ENCODE assay signal across 16 cellular contexts in genomic region chr2:240456607-240457222, GRCh38. TPM values are rescaled to one million over a fixed set of nuclear protein-coding genes. Genes with fewer than 3 reads are reported as not detected.
DNase-seq lines count a peak whose midpoint lies in the region; TF ChIP-seq lines count a peak whose summit lies in the region.
"Had no signal": no experiment of that assay in that cellular context is flagged by ENCODE, and none has a peak within 500 bp of the region (broad histone marks: within the 10 kb centered on the region; RNA-seq: fewer than 3 reads in every experiment).

No MANE protein-coding gene starts in this region.

- H2BK5ac ChIP-seq in H9 (ENCODE audit: insufficient read length, low read length) = no peak overlapping the region

- H3K56ac ChIP-seq in H9 (ENCODE audit: insufficient read length, low read depth, low read length) = no peak overlapping the region

- POLR2A ChIA-PET in PC-9 (lab: Charles Lee; ENCODE audit: unreplicated experiment) = interaction anchor here (0.5 to 1.3 kb wide), 4 partner anchors 69 to 129 kb away, joined by 5 to 7 read pairs (median 6); partner anchors contain the start of gene CAPN10
- POLR2A ChIA-PET in HEK293T (lab: Yijun Ruan, JAX) = no interaction called here

- H3K9me3 Mint-ChIP-seq in H9 (no peaks in the 10 kb centered on the region), progenitor cell of endocrine pancreas (ENCODE audit: low read depth) (no peaks in the 10 kb centered on the region)
- H3K9me3 Mint-ChIP-seq: activated T-helper 2 cell treated with anti-CD3 and anti-CD28 coated beads, Interferon-gamma antibody, Interleukin-2, Interleukin-4, amounts not matched to agents 10 μg/mL and 5 μg/mL and 100 μg/mL, durations not matched to agents 14 hours and 24 hours and 36 hours; endodermal cell had no signal

- H3K79me2 ChIP-seq in H9 (ENCODE audit: insufficient read depth, low read length) (no peaks in the 10 kb centered on the region), PC-9 (ENCODE audit: low read depth) (peaks cover 17% of the 10 kb centered on the region), hepatocyte (peaks cover 5% of the 10 kb centered on the region)
- H3K79me2 ChIP-seq: parathyroid adenoma had no signal

- H3K27ac Mint-ChIP-seq in H9 (no peak overlapping the region), progenitor cell of endocrine pancreas (peak overlapping the region; percentile 37)
- H3K27ac Mint-ChIP-seq: activated T-helper 2 cell treated with anti-CD3 and anti-CD28 coated beads, Interferon-gamma antibody, Interleukin-2, Interleukin-4, amounts not matched to agents 10 μg/mL and 5 μg/mL and 100 μg/mL, durations not matched to agents 14 hours and 24 hours and 36 hours; endodermal cell; T-helper 17 cell had no signal

- H3K18ac ChIP-seq in H9 (ENCODE audit: insufficient read length, low read depth, low read length) = no peak overlapping the region

- H2AK5ac ChIP-seq in H9 (ENCODE audit: insufficient read length, low read length) = no peak overlapping the region

- CTCF ChIA-PET in PC-9 (lab: Charles Lee) = interaction anchor here (0.7 to 1.4 kb wide), 2 partner anchors 12 to 123 kb away, joined by 3 read pairs; no protein-coding TSS in a partner anchor
- CTCF ChIA-PET in HEK293T (lab: Yijun Ruan, JAX) = no interaction called here

- H3K4me1 ChIP-seq in H9 (ENCODE audit: insufficient read depth, low read length) (peaks cover 3% of the 10 kb centered on the region; the same call in 1 of the 2 replicates), PC-9 (replicated peaks; ENCODE audit: insufficient read depth) (peaks cover 63% of the 10 kb centered on the region), hepatocyte (ENCODE audit: insufficient read depth) (peaks cover 33% of the 10 kb centered on the region)
- H3K4me1 ChIP-seq: HAP-1 had no signal

- H3K4me3 ChIP-seq in PC-9 (peak overlapping the region; percentile 2; the same call in 1 of the 2 replicates), hepatocyte (no peak overlapping the region)
- H3K4me3 ChIP-seq: HAP-1, SJCRH30, testis had no signal

- H3K36me3 Mint-ChIP-seq in H9 (ENCODE audit: insufficient read depth in 1 of 3, low read depth in 3 of 3) (peaks cover 0 to 2% (median 0%) of the 10 kb centered on the region in 3 experiments; a peak in 2 of 7 replicates), progenitor cell of endocrine pancreas (ENCODE audit: insufficient read depth) (no peaks in the 10 kb centered on the region)

- no peaks in the 10 kb centered on the region for H3K79me1 ChIP-seq in H9 (ENCODE audit: insufficient read depth, low read depth, low read length, poor library complexity, severe bottlenecking)

- H3K4me3 Mint-ChIP-seq in H9 (peak overlapping the region; percentile 39 to 55; a peak in 3 of 5 replicates), progenitor cell of endocrine pancreas (ENCODE audit: low read depth) (peak overlapping the region; percentile 46)
- H3K4me3 Mint-ChIP-seq: endodermal cell, T-helper 17 cell had no signal

- H4K8ac ChIP-seq in H9 (replicated peaks; ENCODE audit: insufficient read length, low read depth, low read length) = no peak overlapping the region

- no peaks in the 10 kb centered on the region for H3K9me2 ChIP-seq in PC-9 (ENCODE audit: insufficient read depth)
- H3K9me2 ChIP-seq in hepatocyte (replicated peaks; ENCODE audit: insufficient read depth) = no peaks in the 10 kb centered on the region

- intact Hi-C loops in PC-9 (cut with micrococcal nuclease; ENCODE audit: unreplicated experiment) = loop anchor here (1.0 to 10.0 kb wide), 5 partner anchors 86 to 442 kb away; no protein-coding TSS in a partner anchor

- no peak overlapping the region for H2BK120ac ChIP-seq in H9 (ENCODE audit: low read depth, low read length, poor library complexity, severe bottlenecking)

- no peak overlapping the region for H3K14ac ChIP-seq in H9 (ENCODE audit: insufficient read depth, low read length)

- H3K4me2 ChIP-seq in H9 (ENCODE audit: insufficient read depth, insufficient read length, low read length) = no peak overlapping the region
- peak overlapping the region; percentile 72 for H3K4me2 ChIP-seq in PC-9
- H3K4me2 ChIP-seq in hepatocyte = peak overlapping the region; percentile 77

- H3T11ph ChIP-seq in H9 (ENCODE audit: low read length) = no peak overlapping the region

- no peak overlapping the region for H2BK15ac ChIP-seq in H9 (ENCODE audit: low read depth, low read length)

- no peak overlapping the region for H3K27ac ChIP-seq in H9 (ENCODE audit: insufficient read length, low read depth, low read length)
- H3K27ac ChIP-seq in PC-9 = peak overlapping the region; percentile 84
- no peak overlapping the region for H3K27ac ChIP-seq in hepatocyte
- H3K27ac ChIP-seq: parathyroid adenoma, SJCRH30 had no signal

- no peak overlapping the region for H2BK20ac ChIP-seq in H9 (ENCODE audit: low read depth, low read length, poor library complexity, severe bottlenecking)

- DNase-seq in H9 (no peak), PC-9 (peak; percentile 64 to 95), hepatocyte (ENCODE audit: low spot score) (no peak), progenitor cell of endocrine pancreas (ENCODE audit: low spot score, unreplicated experiment) (no peak), erythroblast (lab: John Stamatoyannopoulos, UW) (no peak), HEK293T (ENCODE audit: extremely low spot score) (no peak), NCI-H1436 (lab: John Stamatoyannopoulos, UW) (no peak)
- DNase-seq: activated CD4-positive, CD25-positive, alpha-beta regulatory T cell; NCI-H146; SJCRH30; T-helper 17 cell; testis had no signal

- H3K9ac ChIP-seq in H9 (ENCODE audit: extremely low read depth, insufficient read length, low read length) = no peak overlapping the region
- H3K9ac ChIP-seq: parathyroid adenoma had no signal

- H2AFZ ChIP-seq in H9 (ENCODE audit: low read length) (no peak overlapping the region), PC-9 (no peak overlapping the region), hepatocyte (no peak overlapping the region)
- H2AFZ ChIP-seq: parathyroid adenoma had no signal

- H3K27me3 Mint-ChIP-seq in H9 (ENCODE audit: low read depth) (peaks cover 35% of the 10 kb centered on the region), progenitor cell of endocrine pancreas (peaks cover 4% of the 10 kb centered on the region)

- H3K36me3 ChIP-seq in PC-9 (ENCODE audit: low read depth) = no peaks in the 10 kb centered on the region
- H3K36me3 ChIP-seq in hepatocyte (replicated peaks; ENCODE audit: insufficient read depth, low read depth) = no peaks in the 10 kb centered on the region
- H3K36me3 ChIP-seq: HAP-1 had no signal

- H4K5ac ChIP-seq in H9 (ENCODE audit: insufficient read length, low read depth, low read length) = no peak overlapping the region

- no peak overlapping the region for H4K91ac ChIP-seq in H9 (ENCODE audit: insufficient read length, low read depth, low read length)

- H3K4me1 Mint-ChIP-seq in H9 = peaks cover 33 to 43% of the 10 kb centered on the region in 2 experiments
- peaks cover 27% of the 10 kb centered on the region for H3K4me1 Mint-ChIP-seq in progenitor cell of endocrine pancreas (ENCODE audit: low read depth)

- H3K9me3 ChIP-seq in H9 (ENCODE audit: control insufficient read depth, low read depth, low read length) (no peaks in the 10 kb centered on the region), PC-9 (ENCODE audit: insufficient read depth, low read depth) (no peaks in the 10 kb centered on the region), hepatocyte (ENCODE audit: low read depth) (no peaks in the 10 kb centered on the region)
- H3K9me3 ChIP-seq: HAP-1, SJCRH30, testis had no signal

- H3K23me2 ChIP-seq in H9 (ENCODE audit: insufficient read length, low read depth, low read length, poor library complexity, severe bottlenecking) = peaks cover 8% of the 10 kb centered on the region

- no peak for TF ChIP-seq POLR2A in erythroblast (IDR thresholded peaks at IDR 0.05; ENCODE audit: low read length)

- H3K27me3 ChIP-seq in H9 (ENCODE audit: insufficient read depth, low read length) (peaks cover 15% of the 10 kb centered on the region; the same call in 1 of the 2 replicates), PC-9 (ENCODE audit: insufficient read depth, low read depth) (no peaks in the 10 kb centered on the region), hepatocyte (peaks cover 5% of the 10 kb centered on the region)
- H3K27me3 ChIP-seq: SJCRH30, testis had no signal

- no peak overlapping the region for H3K4ac ChIP-seq in H9 (ENCODE audit: low read depth, low read length)

- no peaks in the 10 kb centered on the region for H4K20me1 ChIP-seq in H9 (ENCODE audit: control insufficient read depth, insufficient read depth, insufficient read length)
- H4K20me1 ChIP-seq in PC-9 (ENCODE audit: insufficient read depth) = peaks cover 13% of the 10 kb centered on the region
- H4K20me1 ChIP-seq in hepatocyte (ENCODE audit: insufficient read depth, poor library complexity, severe bottlenecking) = peaks cover 62% of the 10 kb centered on the region

- TF ChIP-seq CTCF in H9 (conservative IDR thresholded peaks at IDR 0.05) (no peak), PC-9 (conservative IDR thresholded peaks at IDR 0.05) (no peak), hepatocyte (IDR thresholded peaks at IDR 0.05; ENCODE audit: poor library complexity) (no peak), progenitor cell of endocrine pancreas (IDR thresholded peaks at IDR 0.05; ENCODE audit: unreplicated experiment) (no peak)

- peaks cover 39% of the 10 kb centered on the region for H3F3A ChIP-seq in PC-9 (ENCODE audit: insufficient read depth, low read depth)

- no peak overlapping the region for H2BK12ac ChIP-seq in H9 (ENCODE audit: insufficient read length, low read depth, low read length)

- WGBS in H9 (ENCODE audit: extremely low coverage, insufficient read length, low lambda C conversion rate) = no CpG with 5 or more reads among the region's 13 CpGs
- 84% methylated on average over 13 of the region's 13 CpGs for WGBS in hepatocyte (ENCODE audit: low lambda C conversion rate, missing lambda C conversion rate)

- H3K23ac ChIP-seq in H9 (ENCODE audit: insufficient read length, low read depth, low read length) = no peak overlapping the region

- BruUV-seq in PC-9 (replicated peaks; lab: Mats Ljungman, UMichigan) = no TSS peak

TF ChIP-seq in HEK293T, 16 proteins besides CTCF, POLR2A, EP300 and RAD21:
- no peak for TF ChIP-seq ZNF384 (IDR thresholded peaks at IDR 0.05)
- TF ChIP-seq ELF4 (IDR thresholded peaks at IDR 0.05) = no peak

RNA-seq across cellular contexts. Expression of gene GPC1, which starts 21.3 kb away (rescaled TPM):
- 39.4 and 44.0 TPM in 2 replicates for total RNA-seq in H9 (2021)
- 302 and 319 TPM in 2 replicates for total RNA-seq in PC-9 (2021)
- total RNA-seq in hepatocyte = 57.8 and 71.4 TPM in 2 replicates
- polyA plus RNA-seq in hepatocyte = 141 and 142 TPM in 2 replicates
- 88.5 and 91.4 TPM in 2 replicates for total RNA-seq in progenitor cell of endocrine pancreas

Comparison
In these comparisons a context has a peak if more than half of its experiments do, and no peak if none do; other contexts are left out.
1. DNase-seq: peak in PC-9 (2 of 2); none in H9 (single experiment), hepatocyte (single experiment), progenitor cell of endocrine pancreas (single experiment), erythroblast (0 of 2), HEK293T (single experiment) and NCI-H1436 (single experiment).